Comparison of ENCODE assay signal across 1 cellular context in the genomic region with DNA sequence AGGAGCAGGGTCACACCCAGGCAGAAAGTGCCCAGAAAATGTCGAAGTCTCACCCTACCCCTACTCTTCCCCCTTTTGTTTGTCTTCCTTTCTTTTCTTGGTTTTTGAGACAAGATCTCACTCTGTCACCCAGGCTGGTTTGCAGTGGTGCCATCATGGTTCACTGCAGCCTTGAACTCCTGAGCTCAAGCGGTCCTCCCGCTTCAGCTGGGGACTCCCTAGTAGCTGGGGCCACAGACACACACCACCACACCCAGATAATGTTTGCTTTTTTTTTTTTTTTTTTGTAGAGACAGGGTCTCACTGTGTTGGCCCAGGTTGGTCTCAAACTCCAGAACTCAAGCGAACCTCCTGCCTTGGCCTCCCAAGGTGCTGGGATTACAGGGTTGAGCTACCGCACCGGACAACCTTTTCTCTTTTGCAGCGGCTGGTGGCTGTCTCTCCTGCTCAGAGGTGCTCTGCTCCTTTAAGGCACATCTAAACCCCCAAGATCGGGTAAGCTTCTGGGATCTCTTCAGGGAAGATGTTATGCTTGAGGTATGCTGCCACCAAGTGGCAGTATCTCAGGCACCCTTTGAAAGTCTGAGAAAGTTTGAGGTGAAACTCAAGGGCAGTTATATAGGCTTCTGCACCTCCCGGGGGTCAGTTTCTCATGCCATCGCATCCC.
TF ChIP-seq lines count a peak whose summit lies in the region.

No MANE protein-coding gene starts in this region.

TF ChIP-seq in Ishikawa, 13 proteins besides CTCF, POLR2A, EP300 and RAD21 (continued from another document):
- TF ChIP-seq, protein P1, sequence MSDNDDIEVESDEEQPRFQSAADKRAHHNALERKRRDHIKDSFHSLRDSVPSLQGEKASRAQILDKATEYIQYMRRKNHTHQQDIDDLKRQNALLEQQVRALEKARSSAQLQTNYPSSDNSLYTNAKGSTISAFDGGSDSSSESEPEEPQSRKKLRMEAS (IDR thresholded peaks at IDR 0.05) = no peak
- TF ChIP-seq USF1 (IDR thresholded peaks at IDR 0.05) = no peak
- TF ChIP-seq EGR1 (IDR thresholded peaks at IDR 0.05) = no peak
- TF ChIP-seq FOXM1 (IDR thresholded peaks at IDR 0.05; ENCODE audit: borderline replicate concordance, low read depth) = no peak
- TF ChIP-seq CREB1 (IDR thresholded peaks at IDR 0.05; ENCODE audit: low read depth) = no peak
- TF ChIP-seq TEAD4 (IDR thresholded peaks at IDR 0.05) = no peak
